Comparison of ENCODE assay signal across 1 cellular context in the genomic region with DNA sequence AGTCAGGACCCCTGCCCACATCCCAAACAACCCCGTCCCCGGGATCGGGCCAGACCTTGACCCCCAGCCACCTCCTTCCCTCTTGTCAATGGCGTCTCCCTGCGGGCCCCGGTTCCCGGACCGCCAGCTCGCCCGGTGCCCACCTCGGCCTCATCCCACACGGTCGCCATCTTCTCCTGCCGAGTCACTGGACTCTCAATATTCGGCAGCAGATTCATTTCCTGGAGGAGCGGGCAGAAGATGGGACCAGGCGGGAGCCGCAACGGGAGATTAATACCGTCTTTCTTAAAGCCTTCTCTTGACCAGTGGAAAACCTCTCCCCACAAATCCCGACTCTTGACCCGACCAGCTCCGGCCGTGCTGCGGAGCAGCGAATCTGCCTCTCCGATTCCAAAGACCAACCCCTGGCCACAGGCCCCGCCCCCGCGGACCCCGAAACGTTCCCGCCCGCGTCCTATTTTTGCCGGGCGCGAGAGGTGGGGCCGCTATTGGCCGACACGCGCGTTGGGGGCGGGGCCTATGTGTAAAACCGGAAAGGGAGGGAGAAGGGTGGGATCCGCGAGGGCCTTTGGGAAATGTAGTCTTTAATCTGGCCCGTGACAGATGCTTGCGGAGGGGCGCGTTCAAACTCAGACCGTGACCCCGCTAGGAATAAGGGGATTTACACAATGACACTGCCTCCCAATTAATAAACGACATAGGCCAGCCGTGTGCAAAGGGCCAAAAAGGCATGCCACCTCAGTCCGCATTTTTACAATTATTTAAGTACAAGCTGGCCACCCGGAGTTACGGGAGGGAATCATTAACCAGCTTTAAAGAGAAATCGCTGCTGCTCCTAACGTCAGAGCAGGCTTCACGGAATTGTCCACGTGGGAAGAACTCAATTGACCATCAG.
TF ChIP-seq lines count a peak whose summit lies in the region.

A gene (minus strand): TSS at position 378 of the 895 bp plus-strand sequence. CDS start 160 bp downstream, at position 218.

TF ChIP-seq in K562, 482 proteins besides CTCF, POLR2A, EP300 and RAD21 (continued from another document and continues in another):
- TF ChIP-seq, protein P1, sequence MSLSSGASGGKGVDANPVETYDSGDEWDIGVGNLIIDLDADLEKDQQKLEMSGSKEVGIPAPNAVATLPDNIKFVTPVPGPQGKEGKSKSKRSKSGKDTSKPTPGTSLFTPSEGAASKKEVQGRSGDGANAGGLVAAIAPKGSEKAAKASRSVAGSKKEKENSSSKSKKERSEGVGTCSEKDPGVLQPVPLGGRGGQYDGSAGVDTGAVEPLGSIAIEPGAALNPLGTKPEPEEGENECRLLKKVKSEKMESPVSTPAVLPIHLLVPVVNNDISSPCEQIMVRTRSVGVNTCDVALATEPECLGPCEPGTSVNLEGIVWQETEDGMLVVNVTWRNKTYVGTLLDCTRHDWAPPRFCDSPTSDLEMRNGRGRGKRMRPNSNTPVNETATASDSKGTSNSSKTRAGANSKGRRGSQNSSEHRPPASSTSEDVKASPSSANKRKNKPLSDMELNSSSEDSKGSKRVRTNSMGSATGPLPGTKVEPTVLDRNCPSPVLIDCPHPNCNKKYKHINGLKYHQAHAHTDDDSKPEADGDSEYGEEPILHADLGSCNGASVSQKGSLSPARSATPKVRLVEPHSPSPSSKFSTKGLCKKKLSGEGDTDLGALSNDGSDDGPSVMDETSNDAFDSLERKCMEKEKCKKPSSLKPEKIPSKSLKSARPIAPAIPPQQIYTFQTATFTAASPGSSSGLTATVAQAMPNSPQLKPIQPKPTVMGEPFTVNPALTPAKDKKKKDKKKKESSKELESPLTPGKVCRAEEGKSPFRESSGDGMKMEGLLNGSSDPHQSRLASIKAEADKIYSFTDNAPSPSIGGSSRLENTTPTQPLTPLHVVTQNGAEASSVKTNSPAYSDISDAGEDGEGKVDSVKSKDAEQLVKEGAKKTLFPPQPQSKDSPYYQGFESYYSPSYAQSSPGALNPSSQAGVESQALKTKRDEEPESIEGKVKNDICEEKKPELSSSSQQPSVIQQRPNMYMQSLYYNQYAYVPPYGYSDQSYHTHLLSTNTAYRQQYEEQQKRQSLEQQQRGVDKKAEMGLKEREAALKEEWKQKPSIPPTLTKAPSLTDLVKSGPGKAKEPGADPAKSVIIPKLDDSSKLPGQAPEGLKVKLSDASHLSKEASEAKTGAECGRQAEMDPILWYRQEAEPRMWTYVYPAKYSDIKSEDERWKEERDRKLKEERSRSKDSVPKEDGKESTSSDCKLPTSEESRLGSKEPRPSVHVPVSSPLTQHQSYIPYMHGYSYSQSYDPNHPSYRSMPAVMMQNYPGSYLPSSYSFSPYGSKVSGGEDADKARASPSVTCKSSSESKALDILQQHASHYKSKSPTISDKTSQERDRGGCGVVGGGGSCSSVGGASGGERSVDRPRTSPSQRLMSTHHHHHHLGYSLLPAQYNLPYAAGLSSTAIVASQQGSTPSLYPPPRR (CRISPR knock-in tag; IDR thresholded peaks at IDR 0.05; ENCODE audit: borderline replicate concordance), result 0 out of 2 replicates have a peak, but pooled peaks have one; percentile 31
- TF ChIP-seq BRD9 (IDR thresholded peaks at IDR 0.05; ENCODE audit: low read depth, partially characterized antibody) (no peak), DIDO1 (tag; IDR thresholded peaks at IDR 0.05; ENCODE audit: low read depth) (peak; percentile 92), ZNF384 (IDR thresholded peaks at IDR 0.05; ENCODE audit: low read depth, low read length) (no peak), POLR2H (tag; IDR thresholded peaks at IDR 0.05; ENCODE audit: low read depth) (peak; percentile 77), ARID1B (IDR thresholded peaks at IDR 0.05) (peak; percentile 59), CBX5 (IDR thresholded peaks at IDR 0.05; ENCODE audit: borderline replicate concordance, low read depth) (no peak), ZNF282 (CRISPR knock-in tag; IDR thresholded peaks at IDR 0.05) (no peak), HNRNPLL (IDR thresholded peaks at IDR 0.05; ENCODE audit: low read depth, low read length, poor library complexity, severe bottlenecking) (no peak), HEY1 (CRISPR knock-in tag; IDR thresholded peaks at IDR 0.05; ENCODE audit: borderline replicate concordance) (no peak), BDP1 (IDR thresholded peaks at IDR 0.05; ENCODE audit: insufficient read depth, insufficient read length) (no peak), MCM7 (IDR thresholded peaks at IDR 0.05) (no peak), ZNF764 (CRISPR knock-in tag; IDR thresholded peaks at IDR 0.05; ENCODE audit: low read depth) (no peak), FOS (IDR thresholded peaks at IDR 0.05; ENCODE audit: extremely low read depth, insufficient read length) (no peak)
- TF ChIP-seq, protein P2, sequence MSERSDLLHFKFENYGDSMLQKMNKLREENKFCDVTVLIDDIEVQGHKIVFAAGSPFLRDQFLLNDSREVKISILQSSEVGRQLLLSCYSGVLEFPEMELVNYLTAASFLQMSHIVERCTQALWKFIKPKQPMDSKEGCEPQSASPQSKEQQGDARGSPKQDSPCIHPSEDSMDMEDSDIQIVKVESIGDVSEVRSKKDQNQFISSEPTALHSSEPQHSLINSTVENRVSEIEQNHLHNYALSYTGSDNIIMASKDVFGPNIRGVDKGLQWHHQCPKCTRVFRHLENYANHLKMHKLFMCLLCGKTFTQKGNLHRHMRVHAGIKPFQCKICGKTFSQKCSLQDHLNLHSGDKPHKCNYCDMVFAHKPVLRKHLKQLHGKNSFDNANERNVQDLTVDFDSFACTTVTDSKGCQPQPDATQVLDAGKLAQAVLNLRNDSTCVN (CRISPR knock-in tag; IDR thresholded peaks at IDR 0.05), result no peak
- TF ChIP-seq, protein P3, sequence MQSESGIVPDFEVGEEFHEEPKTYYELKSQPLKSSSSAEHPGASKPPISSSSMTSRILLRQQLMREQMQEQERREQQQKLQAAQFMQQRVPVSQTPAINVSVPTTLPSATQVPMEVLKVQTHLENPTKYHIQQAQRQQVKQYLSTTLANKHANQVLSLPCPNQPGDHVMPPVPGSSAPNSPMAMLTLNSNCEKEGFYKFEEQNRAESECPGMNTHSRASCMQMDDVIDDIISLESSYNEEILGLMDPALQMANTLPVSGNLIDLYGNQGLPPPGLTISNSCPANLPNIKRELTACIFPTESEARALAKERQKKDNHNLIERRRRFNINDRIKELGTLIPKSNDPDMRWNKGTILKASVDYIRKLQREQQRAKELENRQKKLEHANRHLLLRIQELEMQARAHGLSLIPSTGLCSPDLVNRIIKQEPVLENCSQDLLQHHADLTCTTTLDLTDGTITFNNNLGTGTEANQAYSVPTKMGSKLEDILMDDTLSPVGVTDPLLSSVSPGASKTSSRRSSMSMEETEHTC (IDR thresholded peaks at IDR 0.05), result 0 out of 2 replicates have a peak, but pooled peaks have one; percentile 9
- TF ChIP-seq, protein P4, sequence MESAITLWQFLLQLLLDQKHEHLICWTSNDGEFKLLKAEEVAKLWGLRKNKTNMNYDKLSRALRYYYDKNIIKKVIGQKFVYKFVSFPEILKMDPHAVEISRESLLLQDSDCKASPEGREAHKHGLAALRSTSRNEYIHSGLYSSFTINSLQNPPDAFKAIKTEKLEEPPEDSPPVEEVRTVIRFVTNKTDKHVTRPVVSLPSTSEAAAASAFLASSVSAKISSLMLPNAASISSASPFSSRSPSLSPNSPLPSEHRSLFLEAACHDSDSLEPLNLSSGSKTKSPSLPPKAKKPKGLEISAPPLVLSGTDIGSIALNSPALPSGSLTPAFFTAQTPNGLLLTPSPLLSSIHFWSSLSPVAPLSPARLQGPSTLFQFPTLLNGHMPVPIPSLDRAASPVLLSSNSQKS (CRISPR knock-in tag; IDR thresholded peaks at IDR 0.05), result no peak
- TF ChIP-seq, protein P5, sequence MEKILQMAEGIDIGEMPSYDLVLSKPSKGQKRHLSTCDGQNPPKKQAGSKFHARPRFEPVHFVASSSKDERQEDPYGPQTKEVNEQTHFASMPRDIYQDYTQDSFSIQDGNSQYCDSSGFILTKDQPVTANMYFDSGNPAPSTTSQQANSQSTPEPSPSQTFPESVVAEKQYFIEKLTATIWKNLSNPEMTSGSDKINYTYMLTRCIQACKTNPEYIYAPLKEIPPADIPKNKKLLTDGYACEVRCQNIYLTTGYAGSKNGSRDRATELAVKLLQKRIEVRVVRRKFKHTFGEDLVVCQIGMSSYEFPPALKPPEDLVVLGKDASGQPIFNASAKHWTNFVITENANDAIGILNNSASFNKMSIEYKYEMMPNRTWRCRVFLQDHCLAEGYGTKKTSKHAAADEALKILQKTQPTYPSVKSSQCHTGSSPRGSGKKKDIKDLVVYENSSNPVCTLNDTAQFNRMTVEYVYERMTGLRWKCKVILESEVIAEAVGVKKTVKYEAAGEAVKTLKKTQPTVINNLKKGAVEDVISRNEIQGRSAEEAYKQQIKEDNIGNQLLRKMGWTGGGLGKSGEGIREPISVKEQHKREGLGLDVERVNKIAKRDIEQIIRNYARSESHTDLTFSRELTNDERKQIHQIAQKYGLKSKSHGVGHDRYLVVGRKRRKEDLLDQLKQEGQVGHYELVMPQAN (IDR thresholded peaks at IDR 0.05; ENCODE audit: borderline replicate concordance), result peak; percentile 87
- TF ChIP-seq, protein P6, sequence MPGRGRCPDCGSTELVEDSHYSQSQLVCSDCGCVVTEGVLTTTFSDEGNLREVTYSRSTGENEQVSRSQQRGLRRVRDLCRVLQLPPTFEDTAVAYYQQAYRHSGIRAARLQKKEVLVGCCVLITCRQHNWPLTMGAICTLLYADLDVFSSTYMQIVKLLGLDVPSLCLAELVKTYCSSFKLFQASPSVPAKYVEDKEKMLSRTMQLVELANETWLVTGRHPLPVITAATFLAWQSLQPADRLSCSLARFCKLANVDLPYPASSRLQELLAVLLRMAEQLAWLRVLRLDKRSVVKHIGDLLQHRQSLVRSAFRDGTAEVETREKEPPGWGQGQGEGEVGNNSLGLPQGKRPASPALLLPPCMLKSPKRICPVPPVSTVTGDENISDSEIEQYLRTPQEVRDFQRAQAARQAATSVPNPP (IDR thresholded peaks at IDR 0.05; ENCODE audit: borderline replicate concordance, insufficient read depth, insufficient read length), result no peak
- TF ChIP-seq, protein P7, sequence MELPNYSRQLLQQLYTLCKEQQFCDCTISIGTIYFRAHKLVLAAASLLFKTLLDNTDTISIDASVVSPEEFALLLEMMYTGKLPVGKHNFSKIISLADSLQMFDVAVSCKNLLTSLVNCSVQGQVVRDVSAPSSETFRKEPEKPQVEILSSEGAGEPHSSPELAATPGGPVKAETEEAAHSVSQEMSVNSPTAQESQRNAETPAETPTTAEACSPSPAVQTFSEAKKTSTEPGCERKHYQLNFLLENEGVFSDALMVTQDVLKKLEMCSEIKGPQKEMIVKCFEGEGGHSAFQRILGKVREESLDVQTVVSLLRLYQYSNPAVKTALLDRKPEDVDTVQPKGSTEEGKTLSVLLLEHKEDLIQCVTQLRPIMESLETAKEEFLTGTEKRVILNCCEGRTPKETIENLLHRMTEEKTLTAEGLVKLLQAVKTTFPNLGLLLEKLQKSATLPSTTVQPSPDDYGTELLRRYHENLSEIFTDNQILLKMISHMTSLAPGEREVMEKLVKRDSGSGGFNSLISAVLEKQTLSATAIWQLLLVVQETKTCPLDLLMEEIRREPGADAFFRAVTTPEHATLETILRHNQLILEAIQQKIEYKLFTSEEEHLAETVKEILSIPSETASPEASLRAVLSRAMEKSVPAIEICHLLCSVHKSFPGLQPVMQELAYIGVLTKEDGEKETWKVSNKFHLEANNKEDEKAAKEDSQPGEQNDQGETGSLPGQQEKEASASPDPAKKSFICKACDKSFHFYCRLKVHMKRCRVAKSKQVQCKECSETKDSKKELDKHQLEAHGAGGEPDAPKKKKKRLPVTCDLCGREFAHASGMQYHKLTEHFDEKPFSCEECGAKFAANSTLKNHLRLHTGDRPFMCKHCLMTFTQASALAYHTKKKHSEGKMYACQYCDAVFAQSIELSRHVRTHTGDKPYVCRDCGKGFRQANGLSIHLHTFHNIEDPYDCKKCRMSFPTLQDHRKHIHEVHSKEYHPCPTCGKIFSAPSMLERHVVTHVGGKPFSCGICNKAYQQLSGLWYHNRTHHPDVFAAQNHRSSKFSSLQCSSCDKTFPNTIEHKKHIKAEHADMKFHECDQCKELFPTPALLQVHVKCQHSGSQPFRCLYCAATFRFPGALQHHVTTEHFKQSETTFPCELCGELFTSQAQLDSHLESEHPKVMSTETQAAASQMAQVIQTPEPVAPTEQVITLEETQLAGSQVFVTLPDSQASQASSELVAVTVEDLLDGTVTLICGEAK (IDR thresholded peaks at IDR 0.05), result peak; percentile 92
- TF ChIP-seq, protein P7 (CRISPR knock-in tag; IDR thresholded peaks at IDR 0.05), result no peak
- TF ChIP-seq, protein P8, sequence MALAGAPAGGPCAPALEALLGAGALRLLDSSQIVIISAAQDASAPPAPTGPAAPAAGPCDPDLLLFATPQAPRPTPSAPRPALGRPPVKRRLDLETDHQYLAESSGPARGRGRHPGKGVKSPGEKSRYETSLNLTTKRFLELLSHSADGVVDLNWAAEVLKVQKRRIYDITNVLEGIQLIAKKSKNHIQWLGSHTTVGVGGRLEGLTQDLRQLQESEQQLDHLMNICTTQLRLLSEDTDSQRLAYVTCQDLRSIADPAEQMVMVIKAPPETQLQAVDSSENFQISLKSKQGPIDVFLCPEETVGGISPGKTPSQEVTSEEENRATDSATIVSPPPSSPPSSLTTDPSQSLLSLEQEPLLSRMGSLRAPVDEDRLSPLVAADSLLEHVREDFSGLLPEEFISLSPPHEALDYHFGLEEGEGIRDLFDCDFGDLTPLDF (CRISPR knock-in tag; IDR thresholded peaks at IDR 0.05), result peak; percentile 96
